ENCODE assay signal across 8 cellular contexts in the genomic region with DNA sequence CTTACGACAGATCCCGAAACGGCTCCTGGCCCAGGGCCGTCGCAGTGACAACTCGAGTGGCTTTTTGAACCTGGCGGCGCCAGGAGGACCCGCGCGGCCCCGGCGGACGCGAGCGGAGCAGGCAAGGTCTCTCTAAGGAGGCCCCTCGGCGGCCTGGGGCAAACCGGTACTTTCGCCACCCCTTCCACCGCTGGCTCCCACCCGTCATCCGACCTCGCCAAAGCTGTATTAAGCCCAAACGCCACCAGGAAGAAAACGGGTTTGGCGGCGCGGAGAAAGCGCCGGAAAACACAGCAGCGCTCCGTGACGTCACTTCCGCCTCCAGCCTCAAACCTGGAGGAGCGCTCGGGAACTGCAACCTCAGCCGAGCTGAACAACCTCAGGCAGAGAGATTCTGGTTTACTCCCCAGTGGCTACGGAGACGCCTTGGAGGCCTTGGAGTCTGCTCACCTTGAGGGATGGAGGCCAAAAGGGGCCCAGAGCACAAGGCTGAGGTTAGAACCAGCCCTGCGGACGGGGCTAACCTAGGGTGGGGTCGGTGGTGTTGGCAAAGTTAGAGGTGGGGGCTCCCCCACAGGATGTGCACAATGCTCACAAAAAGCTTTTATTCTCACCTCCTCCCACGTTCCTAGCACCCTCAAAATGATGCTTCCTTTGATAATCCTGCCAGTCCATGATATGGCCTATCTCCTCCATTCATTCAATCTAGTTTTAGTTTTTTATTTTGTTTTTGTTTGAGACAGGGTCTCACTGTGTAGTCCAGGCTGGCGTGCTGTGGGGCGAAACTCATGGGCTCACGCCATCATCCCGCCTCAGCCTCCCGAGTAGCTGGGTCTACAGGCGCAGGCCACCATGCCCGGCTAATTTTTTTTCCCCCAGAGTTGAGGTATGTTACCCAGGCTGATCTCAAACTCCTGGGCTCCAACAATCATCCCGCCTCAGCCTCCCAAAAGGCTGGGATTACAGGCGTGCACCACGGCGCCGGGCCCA. TPM values are rescaled to one million over a fixed set of nuclear protein-coding genes. Genes with fewer than 3 reads are reported as not detected.
DNase-seq lines count a peak whose midpoint lies in the region; ATAC-seq and TF ChIP-seq lines count a peak whose summit lies in the region.

Gene ZNF266, minus strand, starts transcription at position 295 of the 990 bp plus-strand sequence. CDS start 15,484 bp downstream, outside the sequence.

- peaks cover 24% of the 10 kb centered on the region for H3K36me3 Mint-ChIP-seq in chondrocyte (ENCODE audit: low read depth)

- H3K4me3 Mint-ChIP-seq in chondrocyte (ENCODE audit: unreplicated experiment) = peak within 1 kb of the TSS; percentile 86

- peaks cover 23% of the 10 kb centered on the region for H3K9me3 Mint-ChIP-seq in chondrocyte (ENCODE audit: low read depth)

- peak; percentile 75 for TF ChIP-seq CTCF in chondrocyte (IDR thresholded peaks at IDR 0.05)

- peak within 1 kb of the TSS; percentile 94 for H3K27ac Mint-ChIP-seq in chondrocyte (ENCODE audit: unreplicated experiment)

- peaks cover 23% of the 10 kb centered on the region for H3K4me1 Mint-ChIP-seq in chondrocyte (ENCODE audit: low read depth)

- H3K27me3 Mint-ChIP-seq in chondrocyte (ENCODE audit: low read depth) = no peaks in the 10 kb centered on the region

- ATAC-seq in GM19035 (IDR thresholded peaks at IDR 0.05; ENCODE audit: unreplicated experiment) = peak; percentile 90
- ATAC-seq in HG03378 (IDR thresholded peaks at IDR 0.05; ENCODE audit: unreplicated experiment) = peak; percentile 77

- peak; percentile 83 to 84 for DNase-seq in AML-193 (lab: John Stamatoyannopoulos, UW)
- DNase-seq in NCI-H460 (ENCODE audit: extremely low read depth, low read depth) = peak; percentile 81
- DNase-seq in activated CD4-positive, alpha-beta T cell treated with anti-CD3 and anti-CD28 coated beads for 1 hour = peak; percentile 88
- peak; percentile 92 for DNase-seq in chondrocyte (ENCODE audit: low spot score)
- peak; percentile 85 for DNase-seq in kidney glomerular epithelial cell (lab: John Stamatoyannopoulos, UW)
- DNase-seq in stimulated activated CD4-positive, alpha-beta T cell treated with anti-CD3 and anti-CD28 coated beads, Interleukin-1b, Interleukin-23, amount 100 ng/mL, for 1 hour (ENCODE audit: low read depth in 2 of 2) = peak; percentile 73 to 83

RNA-seq across cellular contexts. Expression of gene ZNF266, which starts in this region (rescaled TPM):
- 8.1 and 9.1 TPM in 2 replicates for total RNA-seq in NCI-H460 (2014; rRNA removed; shearing (Covaris generic))
- polyA plus RNA-seq in NCI-H460 (2014; cell fraction: nucleus; rRNA removed) = 9.3 and 17.2 TPM in 2 replicates
- 12.7 to 21.0 TPM (median 13.0 TPM) in 3 replicates for total RNA-seq in chondrocyte

Comparison
In these comparisons a context has a peak if more than half of its experiments do, and no peak if none do; other contexts are left out.
1. Peak in every context shown above with its lines: DNase-seq and ATAC-seq.